ENCODE assay signal across 22 cellular contexts in the genomic region with DNA sequence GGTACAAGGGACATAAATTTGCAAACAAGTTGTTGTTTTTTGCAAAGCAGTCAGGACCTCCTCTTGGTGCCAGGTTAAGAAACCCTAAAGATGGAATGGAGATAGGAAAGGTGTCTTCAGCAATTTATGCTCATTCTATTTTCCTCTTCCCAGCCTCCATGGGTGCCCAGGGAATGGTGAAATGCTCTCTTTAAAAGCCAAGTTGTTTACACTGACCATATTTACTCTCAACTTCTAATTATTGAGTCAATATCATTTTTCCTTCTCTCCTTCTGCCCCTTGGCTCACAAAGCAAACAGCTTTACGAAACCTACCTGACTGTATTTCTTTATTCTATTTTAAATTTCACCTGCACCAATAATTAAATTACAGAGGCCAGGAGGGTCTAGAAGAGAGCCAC.
"Had no signal": no experiment of that assay in that cellular context is flagged by ENCODE, and none has a peak within 500 bp of the region (broad histone marks: within the 10 kb centered on the region; RNA-seq: fewer than 3 reads in every experiment).

No MANE protein-coding gene starts in this region.

- ATAC-seq: left cardiac atrium; left ventricle myocardium superior; stimulated activated naive B cell treated with anti-CD40 and anti-IgM and Interleukin-4, amounts not matched to agents 10 μg/mL and 1 μg/mL and 100 μg/mL, for 72 hours; stimulated activated naive CD8-positive, alpha-beta T cell treated with anti-CD3 and anti-CD28 coated beads, Interleukin-15, amount 100 ng/mL, for 72 hours had no signal

- H3K27ac ChIP-seq: dorsolateral prefrontal cortex, hepatocyte, right atrium auricular region, sigmoid colon, thoracic aorta, transverse colon had no signal

- H3K36me3 ChIP-seq: pancreas, right atrium auricular region, sigmoid colon, thoracic aorta, transverse colon had no signal

- H3K4me3 ChIP-seq: dorsolateral prefrontal cortex, hepatocyte, pancreas, right atrium auricular region, sigmoid colon, skin epidermis, thoracic aorta, transverse colon had no signal

- DNase-seq: cortex of kidney; dorsolateral prefrontal cortex; effector CD8-positive, alpha-beta T cell; foreskin melanocyte; head of caudate nucleus; kidney; left cardiac atrium; left ventricle myocardium superior; mesendoderm; naive B cell; occipital lobe; sigmoid colon; stimulated activated CD4-positive, alpha-beta T cell treated with anti-CD3 and anti-CD28 coated beads, Interleukin-2, amount 100 ng/mL, for 24 hours; stimulated activated CD4-positive, alpha-beta T cell treated with anti-CD3 and anti-CD28 coated beads, Interleukin-4, amount 100 ng/mL, for 4 hours; stimulated activated naive B cell treated with anti-CD40 and anti-IgM and Interleukin-4, amounts not matched to agents 10 μg/mL and 1 μg/mL and 100 μg/mL, for 72 hours; stimulated activated naive CD8-positive, alpha-beta T cell treated with anti-CD3 and anti-CD28 coated beads, Interleukin-15, amount 100 ng/mL, for 72 hours; transverse colon had no signal

- H3K27me3 ChIP-seq: pancreas, right atrium auricular region had no signal

- H3K4me1 ChIP-seq: sigmoid colon, transverse colon had no signal

- H3K9me3 ChIP-seq: pancreas, thoracic aorta had no signal
